14 cellular contexts compared by ENCODE assay signal in the genomic region with DNA sequence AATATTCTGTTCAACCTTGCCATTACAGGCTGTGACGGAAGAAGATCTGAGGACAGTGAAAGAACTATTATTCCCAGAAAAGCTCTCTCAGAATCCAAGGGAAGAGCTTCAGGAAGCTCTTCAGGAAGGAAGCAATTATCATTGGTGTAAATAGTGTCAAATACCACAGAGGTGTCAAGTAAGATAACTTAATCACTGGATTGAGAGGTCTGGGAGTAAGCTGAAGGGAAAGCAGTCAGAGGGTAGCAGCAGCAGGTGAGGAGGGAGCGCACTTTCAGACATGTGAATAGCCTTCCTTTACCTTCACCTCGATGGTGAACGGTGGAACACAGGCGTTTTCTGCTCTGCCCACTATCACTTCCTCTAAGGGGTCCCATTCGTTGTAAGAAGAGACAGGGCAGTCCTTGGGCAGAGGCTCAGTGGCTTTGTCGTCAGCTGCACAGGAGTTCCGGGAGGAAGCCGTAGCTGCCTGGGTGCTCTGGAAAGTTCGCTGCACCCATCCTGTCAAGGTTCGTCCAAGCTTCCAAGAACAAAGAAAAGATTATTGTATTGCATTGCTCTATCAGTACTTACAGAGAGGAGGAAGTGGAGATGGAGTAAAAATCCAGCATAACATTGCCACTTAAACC. TPM values are rescaled to one million over a fixed set of nuclear protein-coding genes. Genes with fewer than 3 reads are reported as not detected.
DNase-seq lines count a peak whose midpoint lies in the region; ATAC-seq, FAIRE-seq and TF ChIP-seq lines count a peak whose summit lies in the region.
"Had no signal": no experiment of that assay in that cellular context is flagged by ENCODE, and none has a peak within 500 bp of the region (broad histone marks: within the 10 kb centered on the region; RNA-seq: fewer than 3 reads in every experiment).

No MANE protein-coding gene starts in this region.

- peaks cover 40% of the 10 kb centered on the region for H3K36me3 ChIP-seq in SJCRH30
- peaks cover 0 to 12% (median 12%) of the 10 kb centered on the region in 3 donors for H3K36me3 ChIP-seq in pancreas
- H3K36me3 ChIP-seq: upper lobe of right lung had no signal

- no peak for FAIRE-seq in pancreas (lab: Jason Lieb, UNC)

- DNase-seq in C1 segment of cervical spinal cord (lab: John Stamatoyannopoulos, UW) = peak in 10 of 14 donors; percentile 16 to 72 (median 34)
- DNase-seq in SJCRH30 = no peak
- DNase-seq in iPS-NIHi7 (ENCODE audit: extremely low spot score) = peak; percentile 16
- DNase-seq in pancreas = no peak
- no peak for DNase-seq in NCI-H1436 treated with DMSO at 0.1 percent for 48 hours (lab: John Stamatoyannopoulos, UW)
- no peak for DNase-seq in posterior vena cava (ENCODE audit: low spot score)
- DNase-seq in activated gamma-delta T cell treated with Interleukin-2 at 50 U/mL for 16 hours = no peak
- DNase-seq: activated CD4-positive, alpha-beta T cell treated with anti-CD3 and anti-CD28 coated beads, Interleukin-2, amount 50 U/mL, for 4 hours; effector CD4-positive, alpha-beta T cell; left ventricle myocardium superior; NCI-H1694; upper lobe of right lung had no signal

- no peak for TF ChIP-seq CTCF in pancreas (IDR thresholded peaks at IDR 0.05)

- peak in 1 of 4 donors; percentile 3 for ATAC-seq in pancreas
- no peak for ATAC-seq in GM21423 (IDR thresholded peaks at IDR 0.05; ENCODE audit: unreplicated experiment)
- ATAC-seq: gastroesophageal sphincter, upper lobe of right lung had no signal

- 8 to 13% methylated on average over 11 of the region's 11 CpGs for WGBS in pancreas, 2 donors

- peak overlapping the region; percentile 94 for H3K27ac ChIP-seq in SJCRH30
- H3K27ac ChIP-seq in pancreas = peak overlapping the region; percentile 87 to 98 (median 94)
- H3K27ac ChIP-seq: upper lobe of right lung had no signal

- H3K9me3 ChIP-seq in SJCRH30 (replicated peaks) = no peaks in the 10 kb centered on the region
- no peaks in the 10 kb centered on the region for H3K9me3 ChIP-seq in pancreas
- H3K9me3 ChIP-seq: gastroesophageal sphincter, upper lobe of right lung had no signal

- H3K4me3 ChIP-seq in SJCRH30 (peak overlapping the region; percentile 82), pancreas (peak overlapping the region; percentile 74 to 93 (median 88))

- intact Hi-C loops in pancreas (cut with DNase I) = no loop called here
- intact Hi-C loops in posterior vena cava (cut with DNase I) = no loop called here

- H3K4me1 ChIP-seq in SJCRH30 (peaks cover 23% of the 10 kb centered on the region), pancreas (peaks cover 0 to 23% (median 9%) of the 10 kb centered on the region in 3 donors)

- H3K27me3 ChIP-seq in SJCRH30 (no peaks in the 10 kb centered on the region), pancreas (no peaks in the 10 kb centered on the region)
- H3K27me3 ChIP-seq: gastroesophageal sphincter had no signal

RNA-seq across cellular contexts. Expression of a gene that starts 1.9 kb away (rescaled TPM):
- total RNA-seq in SJCRH30 (2014; rRNA removed; shearing (Covaris generic)) = 226 and 232 TPM in 2 replicates
- total RNA-seq in pancreas (1,000 to 10,000 TPM in 4 of 6 donors, 100 to 1,000 TPM in 2; 862 to 1,576 (median 1,249) TPM), posterior vena cava (10 to 100 TPM; 26.7 to 27.2 TPM)
- polyA plus RNA-seq in pancreas = 100 to 1,000 TPM; 343 to 367 TPM

Comparison
In these comparisons a context has a peak if more than half of its experiments do, and no peak if none do; other contexts are left out.
1. DNase-seq: peak in C1 segment of cervical spinal cord (10 of 14) and iPS-NIHi7 (single experiment); none in SJCRH30 (0 of 2), pancreas (0 of 6), NCI-H1436 treated with DMSO at 0.1 percent for 48 hours (single experiment), posterior vena cava (single experiment) and activated gamma-delta T cell treated with Interleukin-2 at 50 U/mL for 16 hours (single experiment).